In the genomic region with DNA sequence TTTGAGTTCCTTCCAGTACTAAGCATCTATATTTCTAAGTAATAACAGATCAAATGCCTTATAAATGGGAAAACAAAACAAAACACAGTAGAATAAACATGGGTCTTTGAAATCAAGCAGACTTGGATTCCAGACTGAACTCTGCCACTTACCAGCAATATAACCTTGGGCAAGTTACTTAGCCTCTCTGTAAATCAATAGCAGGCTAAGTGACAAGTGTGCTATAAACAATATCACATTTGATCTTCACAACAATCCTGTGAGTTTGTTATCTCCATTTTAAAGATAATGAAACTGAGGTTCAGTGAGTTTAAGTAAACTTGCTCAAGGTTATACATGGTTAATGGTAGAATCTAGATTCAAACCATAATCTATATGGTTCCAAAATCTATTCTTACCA, we compare ENCODE assay signal across 1 cellular context.
TF ChIP-seq lines count a peak whose summit lies in the region.

No MANE protein-coding gene starts in this region.

TF ChIP-seq in HepG2, 621 proteins besides CTCF, POLR2A, EP300 and RAD21 (continued from another document):
- no peak for TF ChIP-seq HMGXB4 (CRISPR knock-in tag; IDR thresholded peaks at IDR 0.05; ENCODE audit: borderline replicate concordance in 1 of 2, low read depth in 1 of 2)
- TF ChIP-seq ZNF382 (CRISPR knock-in tag; IDR thresholded peaks at IDR 0.05; ENCODE audit: borderline replicate concordance): no peak
- TF ChIP-seq ZNF574 (CRISPR knock-in tag; IDR thresholded peaks at IDR 0.05): no peak
- TF ChIP-seq ZNF205 (CRISPR knock-in tag; IDR thresholded peaks at IDR 0.05): no peak
